16 cellular contexts compared by ENCODE assay signal in the genomic region with DNA sequence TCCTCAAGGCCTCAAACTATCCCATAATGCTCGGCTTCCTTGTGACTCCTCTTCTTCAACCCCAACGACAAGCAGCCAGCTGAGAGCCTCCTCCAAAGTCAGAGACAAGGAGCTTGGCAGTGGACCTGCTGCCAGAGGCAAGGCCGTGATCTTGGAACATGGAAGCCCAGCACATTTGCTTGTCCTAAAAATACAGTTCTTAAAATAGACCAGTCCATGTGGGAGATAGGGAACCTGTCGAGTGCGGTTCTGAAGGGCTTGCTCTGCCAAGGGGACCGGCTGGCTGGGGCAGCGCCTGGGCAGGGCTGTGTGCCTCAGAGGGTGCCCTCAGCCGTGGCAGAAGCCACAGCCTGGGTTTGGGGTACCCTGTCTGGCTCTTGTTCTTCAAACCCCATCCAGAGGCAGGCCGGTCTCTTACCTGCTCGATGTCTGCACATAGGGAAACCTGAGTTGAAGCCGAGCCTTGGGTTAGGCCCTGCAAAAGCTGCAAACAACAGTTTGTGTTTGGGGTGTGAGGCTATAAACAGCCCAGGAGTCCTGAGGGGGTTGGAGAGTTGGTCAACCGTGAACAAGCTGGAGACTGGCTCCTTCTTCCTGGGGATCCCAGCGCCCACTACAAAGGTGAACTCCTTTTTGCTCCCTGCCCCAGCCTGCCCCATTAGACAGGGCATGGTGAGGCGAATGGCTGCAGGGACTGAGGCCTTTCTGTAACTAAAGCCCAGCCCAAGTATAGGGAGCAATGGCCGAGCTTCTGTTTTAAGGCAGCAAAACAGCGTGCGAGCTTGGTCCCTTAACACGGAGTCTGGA.
DNase-seq lines count a peak whose midpoint lies in the region; ATAC-seq and TF ChIP-seq lines count a peak whose summit lies in the region.
"Had no signal": no experiment of that assay in that cellular context is flagged by ENCODE, and none has a peak within 500 bp of the region (broad histone marks: within the 10 kb centered on the region; RNA-seq: fewer than 3 reads in every experiment).

No MANE protein-coding gene starts in this region.

- no peak overlapping the region for H3K4ac ChIP-seq in mesenchymal stem cell (ENCODE audit: low read depth in 1 of 2, low read length in 2 of 2)

- H4K8ac ChIP-seq in mesenchymal stem cell (ENCODE audit: low read length) = no peak overlapping the region

- no peaks in the 10 kb centered on the region for H3K27me3 ChIP-seq in heart right ventricle
- peaks cover 11 to 46% of the 10 kb centered on the region in 2 experiments for H3K27me3 ChIP-seq in mesenchymal stem cell (ENCODE audit: control insufficient read depth in 1 of 2, insufficient read depth in 1 of 2, low read length in 2 of 2)
- no peaks in the 10 kb centered on the region for H3K27me3 ChIP-seq in testis
- H3K27me3 ChIP-seq in WERI-Rb-1 (ENCODE audit: insufficient read depth, low read depth, severe bottlenecking) = no peaks in the 10 kb centered on the region

- peak; percentile 58 to 64 for DNase-seq in cerebellar nuclear complex (lab: John Stamatoyannopoulos, UW)
- DNase-seq in heart right ventricle = peak; percentile 48 to 62
- DNase-seq in mesenchymal stem cell = no peak
- peak; percentile 42 for DNase-seq in testis
- no peak for DNase-seq in HCEC 1CT
- no peak for DNase-seq in NCI-H226
- DNase-seq in WERI-Rb-1 = no peak
- DNase-seq: ACHN; CD4-positive, alpha-beta memory T cell; DND-41; GF-D8; NCI-H1105; NCI-H1694 treated with DMSO at 0.1 percent for 48 hours; NCI-H446; SHP77 had no signal

- H3K9me3 ChIP-seq in heart right ventricle (no peaks in the 10 kb centered on the region), mesenchymal stem cell (ENCODE audit: control insufficient read depth, low read length) (no peaks in the 10 kb centered on the region), testis (no peaks in the 10 kb centered on the region), WERI-Rb-1 (ENCODE audit: severe bottlenecking) (no peaks in the 10 kb centered on the region)

- TF ChIP-seq POLR2A in testis (IDR thresholded peaks at IDR 0.05) = no peak

- H3K23ac ChIP-seq in mesenchymal stem cell (ENCODE audit: low read length in 2 of 2) = no peak overlapping the region

- no peak overlapping the region for H2AFZ ChIP-seq in mesenchymal stem cell (ENCODE audit: low read depth, low read length)

- H3K36me3 ChIP-seq in heart right ventricle = no peaks in the 10 kb centered on the region
- H3K36me3 ChIP-seq in mesenchymal stem cell (ENCODE audit: control insufficient read depth in 1 of 2, insufficient read depth in 2 of 2, low read depth in 1 of 2, low read length in 2 of 2) = no peaks in the 10 kb centered on the region
- H3K36me3 ChIP-seq in testis (ENCODE audit: low read depth, missing control alignments) = no peaks in the 10 kb centered on the region
- no peaks in the 10 kb centered on the region for H3K36me3 ChIP-seq in WERI-Rb-1

- 58 to 62% methylated on average over 18 of the region's 18 CpGs for WGBS in heart right ventricle, 2 donors
- 86% methylated on average over 18 of the region's 18 CpGs for WGBS in mesenchymal stem cell
- WGBS in testis, 2 donors = 66 to 77% methylated on average over 14 to 17 of the region's 18 CpGs

- intact Hi-C loops in heart right ventricle (cut with DNase I) (no loop called here), testis (cut with DNase I; ENCODE audit: low total_unique reads) (no loop called here)

- H3K9ac ChIP-seq in mesenchymal stem cell (ENCODE audit: low read length) = no peak overlapping the region

- ATAC-seq in heart right ventricle (peak; percentile 86 to 99 (median 95)), HG02759 (IDR thresholded peaks at IDR 0.05; ENCODE audit: unreplicated experiment) (no peak)

- H3K4me1 ChIP-seq in heart right ventricle (peaks cover 0 to 42% (median 14%) of the 10 kb centered on the region in 9 donors), mesenchymal stem cell (ENCODE audit: control insufficient read depth, insufficient read depth, low read depth, low read length) (no peaks in the 10 kb centered on the region), testis (peaks cover 7% of the 10 kb centered on the region)

- no peak overlapping the region for H3K4me2 ChIP-seq in mesenchymal stem cell (ENCODE audit: low read length, poor library complexity, severe bottlenecking)

- TF ChIP-seq CTCF in heart right ventricle (IDR thresholded peaks at IDR 0.05) (no peak), testis (IDR thresholded peaks at IDR 0.05) (no peak), WERI-Rb-1 (IDR thresholded peaks at IDR 0.05; ENCODE audit: low read depth, low read length) (no peak)

- H3K27ac ChIP-seq in heart right ventricle (peak overlapping the region in 9 of 10 donors; percentile 29 to 82 (median 76)), mesenchymal stem cell (ENCODE audit: low read length, poor library complexity, severe bottlenecking) (no peak overlapping the region), testis (no peak overlapping the region), WERI-Rb-1 (no peak overlapping the region)

- no peak overlapping the region for H4K91ac ChIP-seq in mesenchymal stem cell (ENCODE audit: low read length)

- peak overlapping the region; percentile 9 for H2BK15ac ChIP-seq in mesenchymal stem cell (ENCODE audit: low read depth, poor library complexity, severe bottlenecking)

- no peak overlapping the region for H2AK5ac ChIP-seq in mesenchymal stem cell (ENCODE audit: low read length, severe bottlenecking)

- no peak overlapping the region for H3K18ac ChIP-seq in mesenchymal stem cell (ENCODE audit: low read depth in 1 of 2, low read length in 2 of 2)

- H2BK12ac ChIP-seq in mesenchymal stem cell (ENCODE audit: low read length in 2 of 2) = no peak overlapping the region

- no peak overlapping the region for H3K14ac ChIP-seq in mesenchymal stem cell (ENCODE audit: low read length in 2 of 2)

- H3K79me1 ChIP-seq in mesenchymal stem cell (replicated peaks; ENCODE audit: low read length, poor library complexity, severe bottlenecking) = no peaks in the 10 kb centered on the region

- H3K4me3 ChIP-seq in heart right ventricle (no peak overlapping the region), mesenchymal stem cell (ENCODE audit: insufficient read depth in 1 of 2, low read depth in 1 of 2, low read length in 2 of 2) (no peak overlapping the region), testis (no peak overlapping the region), WERI-Rb-1 (ENCODE audit: low read depth, low read length) (no peak overlapping the region)

- no peak overlapping the region for H2BK5ac ChIP-seq in mesenchymal stem cell (ENCODE audit: low read depth, low read length, poor library complexity, severe bottlenecking)

- H2BK120ac ChIP-seq in mesenchymal stem cell (ENCODE audit: low read depth, low read length) = no peak overlapping the region

Comparison
In these comparisons a context has a peak if more than half of its experiments do, and no peak if none do; other contexts are left out.
1. DNase-seq: peak in cerebellar nuclear complex (2 of 2), heart right ventricle (2 of 2) and testis (single experiment); none in mesenchymal stem cell (single experiment), HCEC 1CT (single experiment), NCI-H226 (single experiment) and WERI-Rb-1 (single experiment).
2. H3K27ac ChIP-seq: peak in heart right ventricle (9 of 10); none in mesenchymal stem cell (single experiment), testis (0 of 2) and WERI-Rb-1 (single experiment).